In genomic region chr4:147044241-147044640, GRCh38 we compare ENCODE assay signal across 18 cellular contexts.
"Had no signal": no experiment of that assay in that cellular context is flagged by ENCODE, and none has a peak within 500 bp of the region (broad histone marks: within the 10 kb centered on the region; RNA-seq: fewer than 3 reads in every experiment).

No MANE protein-coding gene starts in this region.

- DNase-seq: activated B cell treated with CpG ODN at 0.5 μM for 24 hours; activated CD4-positive, alpha-beta memory T cell treated with anti-CD3 and anti-CD28 coated beads for 36 hours; activated CD4-positive, alpha-beta T cell treated with anti-CD3 and anti-CD28 coated beads for 1 hour; activated CD4-positive, alpha-beta T cell treated with anti-CD3 and anti-CD28 coated beads, Interleukin-2, amount 10 ng/mL, durations not matched to agents 7 days and 5 days; activated CD8-positive, alpha-beta memory T cell treated with anti-CD3 and anti-CD28 coated beads, Interleukin-2, amount 50 U/mL, for 4 hours; activated gamma-delta T cell treated with Interleukin-2 at 50 U/mL for 16 hours; activated naive CD4-positive, alpha-beta T cell treated with anti-CD3 and anti-CD28 coated beads, Interleukin-2, amount 10 ng/mL, durations not matched to agents 7 days and 5 days; activated naive CD8-positive, alpha-beta T cell treated with anti-CD3 and anti-CD28 coated beads for 36 hours; activated T-cell treated with anti-CD3 and anti-CD28 coated beads, Interleukin-2, amount 50 U/mL, for 72 hours; KG1; NCI-H1048; NCI-H1694 treated with DMSO at 0.1 percent for 48 hours; NCI-H2029 treated with DMSO at 0.1 percent for 48 hours; NCI-H526 treated with DMSO at 0.1 percent for 48 hours; SIG-M5; T-helper 17 cell; T-helper 9 cell had no signal

- ATAC-seq: activated T-cell treated with anti-CD3 and anti-CD28 coated beads, Interleukin-2, amount 50 U/mL, for 72 hours; T-helper 17 cell had no signal

- H3K4me3 ChIP-seq: coronary artery had no signal
